25 cellular contexts compared by ENCODE assay signal in genomic region chr11:101775033-101775432, GRCh38.
"Had no signal": no experiment of that assay in that cellular context is flagged by ENCODE, and none has a peak within 500 bp of the region (broad histone marks: within the 10 kb centered on the region; RNA-seq: fewer than 3 reads in every experiment).

No MANE protein-coding gene starts in this region.

- DNase-seq: activated CD4-positive, alpha-beta T cell treated with anti-CD3 and anti-CD28 coated beads for 36 hours; activated CD4-positive, alpha-beta T cell treated with anti-CD3 and anti-CD28 coated beads, Interleukin-2, amount 50 U/mL, for 4 hours; activated CD4-positive, CD25-positive, alpha-beta regulatory T cell; activated CD8-positive, alpha-beta memory T cell treated with anti-CD3 and anti-CD28 coated beads for 24 hours; activated effector memory CD4-positive, alpha-beta T cell treated with anti-CD3 and anti-CD28 coated beads, Interleukin-2, amount 50 U/mL, for 16 hours; activated naive CD4-positive, alpha-beta T cell treated with anti-CD3 and anti-CD28 coated beads for 36 hours; activated naive CD8-positive, alpha-beta T cell treated with anti-CD3 and anti-CD28 coated beads, Interleukin-2, amount 10 ng/mL, durations not matched to agents 7 days and 5 days; amniotic stem cell; central memory CD4-positive, alpha-beta T cell; esophagus squamous epithelium; hippocampal formation; immature natural killer cell; kidney; left colon; naive thymus-derived CD8-positive, alpha-beta T cell; nucleus accumbens; stimulated activated CD4-positive, alpha-beta T cell treated with anti-CD3 and anti-CD28 coated beads, Interleukin-15, amount 100 ng/mL, for 24 hours; stimulated activated naive CD4-positive, alpha-beta T cell; tibial artery had no signal

- H3K27me3 Mint-ChIP-seq: activated CD4-positive, alpha-beta T cell treated with anti-CD3 and anti-CD28 coated beads for 36 hours; activated naive CD8-positive, alpha-beta T cell treated with anti-CD3 and anti-CD28 coated beads, Interleukin-2, amount 10 ng/mL, durations not matched to agents 7 days and 5 days had no signal

- H3K4me1 ChIP-seq: esophagus squamous epithelium, gastroesophageal sphincter, right atrium auricular region, suprapubic skin, tibial artery had no signal

- ATAC-seq: activated CD4-positive, alpha-beta T cell treated with anti-CD3 and anti-CD28 coated beads for 36 hours; gastroesophageal sphincter; left colon; naive thymus-derived CD8-positive, alpha-beta T cell had no signal

- H3K27ac ChIP-seq: epithelial cell of prostate, esophagus squamous epithelium, gastroesophageal sphincter, right atrium auricular region, suprapubic skin, tibial artery had no signal

- H3K9me3 ChIP-seq: suprapubic skin had no signal

- H3K4me3 Mint-ChIP-seq: activated CD4-positive, alpha-beta T cell treated with anti-CD3 and anti-CD28 coated beads for 36 hours; activated naive CD4-positive, alpha-beta T cell treated with anti-CD3 and anti-CD28 coated beads for 36 hours; activated naive CD8-positive, alpha-beta T cell treated with anti-CD3 and anti-CD28 coated beads, Interleukin-2, amount 10 ng/mL, durations not matched to agents 7 days and 5 days; activated T-helper 1 cell treated with anti-CD3 and anti-CD28 coated beads, Interleukin-12 subunit alpha, Interleukin-12 subunit beta, Interleukin-2, Interleukin-4 antibody, amounts not matched to agents 30 ng/mL and 10 ng/mL and 1 ng/mL, durations not matched to agents 14 hours and 24 hours and 36 hours; immature natural killer cell; naive thymus-derived CD8-positive, alpha-beta T cell; neural crest cell had no signal

- H3K4me3 ChIP-seq: esophagus squamous epithelium, gastroesophageal sphincter, right atrium auricular region, suprapubic skin, tibial artery had no signal

- H3K36me3 ChIP-seq: esophagus squamous epithelium, gastroesophageal sphincter, right atrium auricular region, suprapubic skin, tibial artery had no signal

- H3K27me3 ChIP-seq: esophagus squamous epithelium, gastroesophageal sphincter, right atrium auricular region, suprapubic skin, tibial artery had no signal

- H3K4me1 Mint-ChIP-seq: activated CD4-positive, alpha-beta T cell treated with anti-CD3 and anti-CD28 coated beads for 36 hours; activated naive CD8-positive, alpha-beta T cell treated with anti-CD3 and anti-CD28 coated beads, Interleukin-2, amount 10 ng/mL, durations not matched to agents 7 days and 5 days; immature natural killer cell; naive thymus-derived CD8-positive, alpha-beta T cell; neural crest cell had no signal

- H3K36me3 Mint-ChIP-seq: activated naive CD8-positive, alpha-beta T cell treated with anti-CD3 and anti-CD28 coated beads, Interleukin-2, amount 10 ng/mL, durations not matched to agents 7 days and 5 days; immature natural killer cell had no signal

- H3K27ac Mint-ChIP-seq: activated CD4-positive, alpha-beta T cell treated with anti-CD3 and anti-CD28 coated beads for 36 hours; activated naive CD4-positive, alpha-beta T cell treated with anti-CD3 and anti-CD28 coated beads for 36 hours; activated naive CD8-positive, alpha-beta T cell treated with anti-CD3 and anti-CD28 coated beads, Interleukin-2, amount 10 ng/mL, durations not matched to agents 7 days and 5 days; activated T-helper 1 cell treated with anti-CD3 and anti-CD28 coated beads, Interleukin-12 subunit alpha, Interleukin-12 subunit beta, Interleukin-2, Interleukin-4 antibody, amounts not matched to agents 30 ng/mL and 10 ng/mL and 1 ng/mL, durations not matched to agents 14 hours and 24 hours and 36 hours; immature natural killer cell; naive thymus-derived CD8-positive, alpha-beta T cell had no signal
